8 cellular contexts compared by ENCODE assay signal in the genomic region with DNA sequence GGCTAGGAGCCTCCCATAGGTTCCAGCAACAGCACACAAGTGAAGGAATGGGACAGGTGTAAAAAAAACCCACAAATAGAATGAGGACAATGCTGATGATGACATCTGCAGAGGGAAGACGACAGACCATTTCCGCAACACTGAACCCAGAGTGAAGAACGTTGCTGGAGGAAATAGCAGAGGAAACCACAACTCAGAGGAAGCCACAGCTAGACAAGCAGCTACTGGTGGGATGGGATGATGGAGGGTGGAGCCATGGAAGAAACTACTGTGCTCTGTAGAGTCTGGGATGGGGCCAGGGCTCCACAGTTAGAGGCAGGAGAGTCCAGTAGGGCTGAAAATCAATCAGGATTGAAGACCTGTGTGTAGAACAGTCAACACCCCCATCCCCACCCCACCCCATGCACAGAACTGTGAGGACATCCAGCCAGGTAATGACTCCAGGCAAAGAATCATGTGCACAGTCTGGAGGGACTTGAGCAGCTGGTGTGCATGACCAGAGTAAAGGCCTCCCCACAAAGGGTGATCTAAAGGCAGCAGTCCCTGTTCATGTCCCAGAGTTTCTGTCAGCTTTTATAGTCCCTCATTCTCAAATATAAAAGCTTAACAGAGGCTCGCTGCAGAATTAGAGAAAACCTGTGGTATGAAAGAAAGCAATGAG.
DNase-seq lines count a peak whose midpoint lies in the region; ATAC-seq and TF ChIP-seq lines count a peak whose summit lies in the region.

No MANE protein-coding gene starts in this region.

- H3K9me2 ChIP-seq in PC-9 (ENCODE audit: insufficient read depth) = no peaks in the 10 kb centered on the region

- H3K79me2 ChIP-seq in PC-9 (ENCODE audit: low read depth) = no peaks in the 10 kb centered on the region

- no peak for TF ChIP-seq POLR2A in transverse colon (IDR thresholded peaks at IDR 0.05)

- BruUV-seq in PC-9 (replicated peaks; lab: Mats Ljungman, UMichigan) = no TSS peak

- H3F3A ChIP-seq in PC-9 (ENCODE audit: insufficient read depth, low read depth) = no peaks in the 10 kb centered on the region; the same call in 1 of the 2 replicates

- H3K27ac ChIP-seq in heart right ventricle (no peak overlapping the region), transverse colon (no peak overlapping the region), PC-9 (no peak overlapping the region)

- H4K20me1 ChIP-seq in PC-9 (ENCODE audit: insufficient read depth) = no peaks in the 10 kb centered on the region

- H3K4me3 ChIP-seq in heart right ventricle = no peak overlapping the region
- no peak overlapping the region for H3K4me3 ChIP-seq in transverse colon
- H3K4me3 ChIP-seq in PC-9 = no peak overlapping the region

- peak in 1 of 2 donors; percentile 6 for DNase-seq in heart right ventricle
- no peak for DNase-seq in Right ventricle myocardium superior
- DNase-seq in activated CD4-positive, alpha-beta T cell treated with anti-CD3 and anti-CD28 coated beads for 1 hour = peak; percentile 21
- DNase-seq in transverse colon = peak; percentile 26
- no peak for DNase-seq in GM19238 (ENCODE audit: insufficient read length, low spot score)
- no peak for DNase-seq in PC-9
- no peak for DNase-seq in NCI-H2171 (lab: John Stamatoyannopoulos, UW)

- TF ChIP-seq CTCF in heart right ventricle (IDR thresholded peaks at IDR 0.05) (no peak), transverse colon (IDR thresholded peaks at IDR 0.05) (no peak), PC-9 (conservative IDR thresholded peaks at IDR 0.05) (no peak)

- POLR2A ChIA-PET in PC-9 (lab: Charles Lee; ENCODE audit: unreplicated experiment) = no interaction called here

- TF ChIP-seq EP300 in transverse colon (IDR thresholded peaks at IDR 0.05; ENCODE audit: low read depth) = no peak

- in situ Hi-C loops in transverse colon (cut with MboI; ENCODE audit: low pct_ligation_motif_present in 1 of 4, low pct_unique_long_range_greater_than_20kb in 1 of 4, low sequenced_read_pairs in 3 of 4) = no loop called here

- peak in 6 of 8 donors; percentile 27 to 55 (median 50) for ATAC-seq in heart right ventricle
- no peak for ATAC-seq in Right ventricle myocardium superior (ENCODE audit: poor library complexity)
- ATAC-seq in esophagus mucosa = peak; percentile 18

- no peaks in the 10 kb centered on the region for H3K36me3 ChIP-seq in heart right ventricle
- H3K36me3 ChIP-seq in transverse colon = no peaks in the 10 kb centered on the region
- no peaks in the 10 kb centered on the region for H3K36me3 ChIP-seq in PC-9 (ENCODE audit: low read depth)

- H3K9me3 ChIP-seq in heart right ventricle (no peaks in the 10 kb centered on the region), transverse colon (no peaks in the 10 kb centered on the region), PC-9 (ENCODE audit: insufficient read depth, low read depth) (no peaks in the 10 kb centered on the region)

- CTCF ChIA-PET in PC-9 (lab: Charles Lee) = no interaction called here

- no peak overlapping the region for H3K4me2 ChIP-seq in PC-9

- 56 to 66% methylated on average over 4 of the region's 4 CpGs for WGBS in heart right ventricle, 2 donors
- WGBS in transverse colon (ENCODE audit: low coverage in 1 of 2), 2 donors = 55 to 73% methylated on average over 2 to 4 of the region's 4 CpGs

- H3K4me1 ChIP-seq in heart right ventricle = peaks cover 0 to 14% (median 0%) of the 10 kb centered on the region in 9 donors
- no peaks in the 10 kb centered on the region for H3K4me1 ChIP-seq in transverse colon
- H3K4me1 ChIP-seq in PC-9 (replicated peaks; ENCODE audit: insufficient read depth) = no peaks in the 10 kb centered on the region

- peaks cover 0 to 10% (median 0%) of the 10 kb centered on the region in 7 donors for H3K27me3 ChIP-seq in heart right ventricle
- H3K27me3 ChIP-seq in transverse colon = no peaks in the 10 kb centered on the region
- no peaks in the 10 kb centered on the region for H3K27me3 ChIP-seq in PC-9 (ENCODE audit: insufficient read depth, low read depth)

- H2AFZ ChIP-seq in PC-9 = no peak overlapping the region

- intact Hi-C loops in heart right ventricle (cut with DNase I) (no loop called here), Right ventricle myocardium superior (cut with DNase I) (no loop called here), transverse colon (cut with DNase I; ENCODE audit: low total_unique reads) (no loop called here), PC-9 (cut with micrococcal nuclease; ENCODE audit: unreplicated experiment) (no loop called here)

Comparison
In these comparisons a context has a peak if more than half of its experiments do, and no peak if none do; other contexts are left out.
1. DNase-seq: peak in activated CD4-positive, alpha-beta T cell treated with anti-CD3 and anti-CD28 coated beads for 1 hour (single experiment) and transverse colon (single experiment); none in Right ventricle myocardium superior (single experiment), GM19238 (single experiment), PC-9 (0 of 2) and NCI-H2171 (single experiment).